In genomic region chr2:60707750-60708371, GRCh38 we compare ENCODE assay signal across 8 cellular contexts. TPM values are rescaled to one million over a fixed set of nuclear protein-coding genes. Genes with fewer than 3 reads are reported as not detected.
DNase-seq lines count a peak whose midpoint lies in the region; ATAC-seq and TF ChIP-seq lines count a peak whose summit lies in the region.

No MANE protein-coding gene starts in this region.

- H3K36me3 ChIP-seq in OCI-LY3 (replicated peaks; ENCODE audit: low read depth, low read length) (no peaks in the 10 kb centered on the region), mesenchymal stem cell (ENCODE audit: control insufficient read depth in 1 of 2, insufficient read depth in 2 of 2, low read depth in 1 of 2, low read length in 2 of 2) (no peaks in the 10 kb centered on the region)

- H3K4me2 ChIP-seq in OCI-LY3 (ENCODE audit: low read length), result peak overlapping the region; percentile 39
- no peak overlapping the region for H3K4me2 ChIP-seq in mesenchymal stem cell (ENCODE audit: low read length, poor library complexity, severe bottlenecking)

- no peaks in the 10 kb centered on the region for H3K79me1 ChIP-seq in mesenchymal stem cell (replicated peaks; ENCODE audit: low read length, poor library complexity, severe bottlenecking)

- no peak overlapping the region for H2BK120ac ChIP-seq in mesenchymal stem cell (ENCODE audit: low read depth, low read length)

- H3K27me3 ChIP-seq in OCI-LY3 (ENCODE audit: low read depth, low read length) (no peaks in the 10 kb centered on the region), mesenchymal stem cell (ENCODE audit: control insufficient read depth in 1 of 2, insufficient read depth in 1 of 2, low read length in 2 of 2) (peaks cover 0 to 3% of the 10 kb centered on the region in 2 experiments)

- no peak overlapping the region for H3K4ac ChIP-seq in mesenchymal stem cell (ENCODE audit: low read depth in 1 of 2, low read length in 2 of 2)

- no peak overlapping the region for H2BK15ac ChIP-seq in mesenchymal stem cell (ENCODE audit: low read depth, poor library complexity, severe bottlenecking)

- H3K14ac ChIP-seq in mesenchymal stem cell (ENCODE audit: low read length in 2 of 2), result no peak overlapping the region

- no peak overlapping the region for H2BK5ac ChIP-seq in mesenchymal stem cell (ENCODE audit: low read depth, low read length, poor library complexity, severe bottlenecking)

- H3K4me1 ChIP-seq in OCI-LY3 (ENCODE audit: low read length) (peaks cover 5% of the 10 kb centered on the region; the same call in 1 of the 2 replicates), mesenchymal stem cell (ENCODE audit: control insufficient read depth, insufficient read depth, low read depth, low read length) (no peaks in the 10 kb centered on the region)

- H2BK12ac ChIP-seq in mesenchymal stem cell (ENCODE audit: low read length in 2 of 2), result no peak overlapping the region

- no peaks in the 10 kb centered on the region for H4K20me1 ChIP-seq in OCI-LY3 (ENCODE audit: insufficient read depth, low read length)

- H2AFZ ChIP-seq in OCI-LY3 (ENCODE audit: low read depth, low read length), result peak overlapping the region; percentile 80
- H2AFZ ChIP-seq in mesenchymal stem cell (ENCODE audit: low read depth, low read length), result no peak overlapping the region

- no peaks in the 10 kb centered on the region for H3K79me2 ChIP-seq in OCI-LY3 (ENCODE audit: low read length)

- H3K4me3 ChIP-seq in HFF-Myc (replicated peaks; ENCODE audit: low read depth, low read length), result no peak overlapping the region
- peak overlapping the region; percentile 11; the same call in 1 of the 2 replicates for H3K4me3 ChIP-seq in OCI-LY3 (ENCODE audit: low read length)
- no peak overlapping the region for H3K4me3 ChIP-seq in mesenchymal stem cell (ENCODE audit: insufficient read depth in 1 of 2, low read depth in 1 of 2, low read length in 2 of 2)

- no peak overlapping the region for H2AK5ac ChIP-seq in mesenchymal stem cell (ENCODE audit: low read length, severe bottlenecking)

- no peak overlapping the region for H4K8ac ChIP-seq in mesenchymal stem cell (ENCODE audit: low read length)

- H3K27ac ChIP-seq in OCI-LY3 (ENCODE audit: low read length), result no peak overlapping the region
- no peak overlapping the region for H3K27ac ChIP-seq in mesenchymal stem cell (ENCODE audit: low read length, poor library complexity, severe bottlenecking)

- H3K9me3 ChIP-seq in OCI-LY3 (ENCODE audit: insufficient read depth, low read length) (no peaks in the 10 kb centered on the region), mesenchymal stem cell (ENCODE audit: control insufficient read depth, low read length) (no peaks in the 10 kb centered on the region)

- no peak overlapping the region for H3K23ac ChIP-seq in mesenchymal stem cell (ENCODE audit: low read length in 2 of 2)

- H3K9ac ChIP-seq in OCI-LY3 (ENCODE audit: low read length) (no peak overlapping the region), mesenchymal stem cell (ENCODE audit: low read length) (peak overlapping the region; percentile 29)

- TF ChIP-seq CTCF in HFF-Myc (IDR thresholded peaks at IDR 0.05; ENCODE audit: low read depth, low read length, missing control alignments) (peak; percentile 60), OCI-LY3 (IDR thresholded peaks at IDR 0.05; ENCODE audit: low read depth, low read length) (peak; percentile 81)

- no peak overlapping the region for H4K91ac ChIP-seq in mesenchymal stem cell (ENCODE audit: low read length)

- no peak overlapping the region for H3K18ac ChIP-seq in mesenchymal stem cell (ENCODE audit: low read depth in 1 of 2, low read length in 2 of 2)

- ATAC-seq in GM18520 (IDR thresholded peaks at IDR 0.05; ENCODE audit: unreplicated experiment) (no peak), GM18873 (IDR thresholded peaks at IDR 0.05; ENCODE audit: low FRiP score, unreplicated experiment) (no peak)

- WGBS in mesenchymal stem cell, result 54% methylated on average over 11 of the region's 11 CpGs

- DNase-seq in DMS79 (lab: John Stamatoyannopoulos, UW), result peak; percentile 3
- peak; percentile 10 for DNase-seq in HFF-Myc (ENCODE audit: extremely low read depth, low read depth)
- peak; percentile 63 for DNase-seq in dedifferentiated amniotic fluid mesenchymal stem cell (ENCODE audit: extremely low spot score)
- DNase-seq in mesenchymal stem cell, result peak; percentile 31
- no peak for DNase-seq in activated CD4-positive, CD25-positive, alpha-beta regulatory T cell treated with anti-CD3 and anti-CD28 coated beads, Interleukin-2, amount 50 U/mL, for 72 hours

RNA-seq across cellular contexts. Expression of gene PAPOLG, which starts 48.2 kb away (rescaled TPM):
- polyA plus RNA-seq in mesenchymal stem cell (2013, experiment 1 of 2), result 5.6 TPM
- polyA plus RNA-seq in mesenchymal stem cell (2013, experiment 2 of 2), result 5.3 TPM
